Comparison of ENCODE assay signal across 8 cellular contexts in the genomic region with DNA sequence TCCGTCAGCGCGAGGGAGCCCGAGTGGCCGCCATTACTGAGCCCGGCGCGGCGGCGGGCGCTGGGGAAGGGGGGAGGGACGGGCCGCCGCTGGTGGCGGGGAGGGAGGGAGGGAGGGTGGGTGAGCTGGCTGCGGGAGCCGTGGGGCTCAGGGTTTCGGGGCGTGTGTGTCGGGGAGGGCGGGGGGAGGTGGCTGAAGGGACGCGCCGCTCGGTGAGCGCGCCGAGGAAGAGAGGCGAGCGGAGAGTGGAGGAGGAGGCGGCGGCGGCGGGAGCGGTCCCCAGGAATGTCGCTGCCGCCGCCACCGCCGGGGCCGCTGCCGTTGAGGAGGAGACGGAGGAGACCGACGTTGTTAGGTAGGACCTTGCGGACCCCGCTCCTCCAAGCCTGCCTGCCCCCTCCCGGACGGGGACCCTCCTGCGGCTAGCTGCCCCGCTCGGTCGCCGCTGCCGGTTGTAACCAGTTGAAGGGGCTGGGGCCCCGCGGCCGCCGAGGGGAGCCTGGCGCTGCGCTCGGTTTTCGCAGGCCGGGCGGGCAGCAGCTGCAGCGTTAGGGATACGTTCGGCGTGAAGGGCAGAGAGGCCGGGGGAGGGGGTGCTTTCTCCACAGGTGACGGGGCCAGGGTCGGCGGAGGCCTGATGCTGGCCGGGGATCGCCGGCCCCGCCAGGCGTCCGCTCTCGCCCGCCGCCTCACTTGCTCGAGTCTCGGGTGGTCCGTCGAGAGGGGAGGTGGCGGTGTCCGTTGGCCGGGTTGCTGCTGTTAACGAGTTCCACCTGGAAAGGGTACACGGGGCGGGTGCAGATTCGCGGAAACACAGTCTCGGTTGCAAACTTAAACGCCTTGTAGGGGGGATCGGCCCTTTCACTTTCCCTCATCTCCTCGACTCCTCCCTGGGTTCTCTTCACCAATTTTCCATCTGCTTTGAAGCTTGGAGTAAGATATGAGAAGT. TPM values are rescaled to one million over a fixed set of nuclear protein-coding genes. Genes with fewer than 3 reads are reported as not detected.
DNase-seq lines count a peak whose midpoint lies in the region; ATAC-seq, FAIRE-seq and TF ChIP-seq lines count a peak whose summit lies in the region.

A gene with protein sequence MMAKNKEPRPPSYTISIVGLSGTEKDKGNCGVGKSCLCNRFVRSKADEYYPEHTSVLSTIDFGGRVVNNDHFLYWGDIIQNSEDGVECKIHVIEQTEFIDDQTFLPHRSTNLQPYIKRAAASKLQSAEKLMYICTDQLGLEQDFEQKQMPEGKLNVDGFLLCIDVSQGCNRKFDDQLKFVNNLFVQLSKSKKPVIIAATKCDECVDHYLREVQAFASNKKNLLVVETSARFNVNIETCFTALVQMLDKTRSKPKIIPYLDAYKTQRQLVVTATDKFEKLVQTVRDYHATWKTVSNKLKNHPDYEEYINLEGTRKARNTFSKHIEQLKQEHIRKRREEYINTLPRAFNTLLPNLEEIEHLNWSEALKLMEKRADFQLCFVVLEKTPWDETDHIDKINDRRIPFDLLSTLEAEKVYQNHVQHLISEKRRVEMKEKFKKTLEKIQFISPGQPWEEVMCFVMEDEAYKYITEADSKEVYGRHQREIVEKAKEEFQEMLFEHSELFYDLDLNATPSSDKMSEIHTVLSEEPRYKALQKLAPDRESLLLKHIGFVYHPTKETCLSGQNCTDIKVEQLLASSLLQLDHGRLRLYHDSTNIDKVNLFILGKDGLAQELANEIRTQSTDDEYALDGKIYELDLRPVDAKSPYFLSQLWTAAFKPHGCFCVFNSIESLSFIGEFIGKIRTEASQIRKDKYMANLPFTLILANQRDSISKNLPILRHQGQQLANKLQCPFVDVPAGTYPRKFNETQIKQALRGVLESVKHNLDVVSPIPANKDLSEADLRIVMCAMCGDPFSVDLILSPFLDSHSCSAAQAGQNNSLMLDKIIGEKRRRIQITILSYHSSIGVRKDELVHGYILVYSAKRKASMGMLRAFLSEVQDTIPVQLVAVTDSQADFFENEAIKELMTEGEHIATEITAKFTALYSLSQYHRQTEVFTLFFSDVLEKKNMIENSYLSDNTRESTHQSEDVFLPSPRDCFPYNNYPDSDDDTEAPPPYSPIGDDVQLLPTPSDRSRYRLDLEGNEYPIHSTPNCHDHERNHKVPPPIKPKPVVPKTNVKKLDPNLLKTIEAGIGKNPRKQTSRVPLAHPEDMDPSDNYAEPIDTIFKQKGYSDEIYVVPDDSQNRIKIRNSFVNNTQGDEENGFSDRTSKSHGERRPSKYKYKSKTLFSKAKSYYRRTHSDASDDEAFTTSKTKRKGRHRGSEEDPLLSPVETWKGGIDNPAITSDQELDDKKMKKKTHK (N-terminal part only) (plus strand): TSS at position 224 of the 949 bp plus-strand sequence. CDS start 13,366 bp downstream, outside the sequence.

- H3F3A ChIP-seq in DOHH2 (ENCODE audit: control insufficient read depth, insufficient read depth): peaks cover 15% of the 10 kb centered on the region

- TF ChIP-seq POLR2A in body of pancreas (IDR thresholded peaks at IDR 0.05): peak; percentile 54 to 70 (median 56)

- no peak within 1 kb of the TSS for H3K27ac ChIP-seq in DOHH2 (ENCODE audit: low read depth, low read length)
- H3K27ac ChIP-seq in KMS-11: peak within 1 kb of the TSS; percentile 73
- peak within 1 kb of the TSS; percentile 85 to 99 (median 97) for H3K27ac ChIP-seq in body of pancreas
- H3K27ac ChIP-seq in small intestine (ENCODE audit: low read depth in 1 of 2, low read length in 1 of 2): peak within 1 kb of the TSS; percentile 97 to 99

- peak; percentile 30 for ATAC-seq in GM21619 (IDR thresholded peaks at IDR 0.05; ENCODE audit: unreplicated experiment)
- ATAC-seq in body of pancreas: peak; percentile 9

- H3K9me3 ChIP-seq in DOHH2 (ENCODE audit: control insufficient read depth, insufficient read depth, low read length) (no peaks in the 10 kb centered on the region), body of pancreas (no peaks in the 10 kb centered on the region), small intestine (ENCODE audit: control insufficient read depth, low read depth) (no peaks in the 10 kb centered on the region)

- 0 to 1% methylated on average over 32 to 82 of the region's 98 CpGs for WGBS in body of pancreas, 2 donors
- 0 to 1% (median 0%) methylated on average over 57 to 98 of the region's 98 CpGs for WGBS in small intestine, 3 donors

- TF ChIP-seq CTCF in DOHH2 (IDR thresholded peaks at IDR 0.05; ENCODE audit: low read depth, low read length, poor library complexity, severe bottlenecking): no peak
- no peak for TF ChIP-seq CTCF in KMS-11 (conservative IDR thresholded peaks at IDR 0.05; ENCODE audit: low read depth, low read length)
- TF ChIP-seq CTCF in body of pancreas (IDR thresholded peaks at IDR 0.05): peak in 2 of 7 experiments; percentile 17 to 33

- peak within 1 kb of the TSS; percentile 96 for H3K4me2 ChIP-seq in DOHH2 (ENCODE audit: low read length)
- H3K4me2 ChIP-seq in KMS-11: peak within 1 kb of the TSS; percentile 67

- no peaks in the 10 kb centered on the region for H3K9me2 ChIP-seq in DOHH2 (replicated peaks; ENCODE audit: control insufficient read depth, low read length)

- H3K4me1 ChIP-seq in DOHH2 (ENCODE audit: control insufficient read depth, low read length) (peaks cover 17% of the 10 kb centered on the region), KMS-11 (ENCODE audit: low read depth, poor library complexity, severe bottlenecking) (peaks cover 36% of the 10 kb centered on the region), body of pancreas (peaks cover 32% of the 10 kb centered on the region), small intestine (ENCODE audit: control insufficient read depth in 2 of 2, insufficient read depth in 1 of 2, low read depth in 1 of 2, low read length in 1 of 2) (peaks cover 2 to 4% of the 10 kb centered on the region in 2 donors)

- peaks cover 22% of the 10 kb centered on the region for H3K27me3 ChIP-seq in DOHH2 (ENCODE audit: control insufficient read depth, low read length)
- H3K27me3 ChIP-seq in KMS-11 (ENCODE audit: insufficient read depth, low read depth): no peaks in the 10 kb centered on the region
- H3K27me3 ChIP-seq in body of pancreas: no peaks in the 10 kb centered on the region
- no peaks in the 10 kb centered on the region for H3K27me3 ChIP-seq in small intestine (ENCODE audit: control insufficient read depth in 2 of 2, insufficient read depth in 2 of 2, low read length in 2 of 2)

- H3K79me2 ChIP-seq in DOHH2 (ENCODE audit: control insufficient read depth, low read length): peaks cover 32% of the 10 kb centered on the region
- H3K79me2 ChIP-seq in KMS-11 (ENCODE audit: insufficient read depth, low read depth): peaks cover 24% of the 10 kb centered on the region; the same call in 1 of the 2 replicates

- H4K20me1 ChIP-seq in DOHH2 (ENCODE audit: control insufficient read depth, insufficient read depth, low read depth, low read length) (peaks cover 7% of the 10 kb centered on the region), KMS-11 (ENCODE audit: insufficient read depth) (no peaks in the 10 kb centered on the region)

- H3K4me3 ChIP-seq in DOHH2 (ENCODE audit: low read length): peak within 1 kb of the TSS; percentile 90
- H3K4me3 ChIP-seq in KMS-11 (IDR thresholded peaks at IDR 0.05; ENCODE audit: insufficient read depth, low read depth, low read length): no peak within 1 kb of the TSS
- H3K4me3 ChIP-seq in body of pancreas: peak within 1 kb of the TSS; percentile 95 to 100
- peak within 1 kb of the TSS; percentile 85 to 97 for H3K4me3 ChIP-seq in small intestine (ENCODE audit: low read depth in 1 of 2, low read length in 2 of 2)

- no peak for FAIRE-seq in small intestine (lab: Jason Lieb, UNC)

- intact Hi-C loops in body of pancreas (cut with DNase I): no loop called here

- H3K9ac ChIP-seq in KMS-11: peak within 1 kb of the TSS; percentile 66

- DNase-seq in T1000 (lab: John Stamatoyannopoulos, UW) (peak; percentile 23), body of pancreas (peak in 2 of 4 donors; percentile 53 to 58), iPS-NIHi11 (ENCODE audit: low spot score) (peak; percentile 52), small intestine (no peak), dedifferentiated amniotic fluid mesenchymal stem cell (ENCODE audit: extremely low spot score) (no peak)

- H2AFZ ChIP-seq in KMS-11 (ENCODE audit: low read depth): peak within 1 kb of the TSS; percentile 96

- no peaks in the 10 kb centered on the region for H3K36me3 ChIP-seq in DOHH2 (ENCODE audit: control insufficient read depth, low read length)
- H3K36me3 ChIP-seq in KMS-11 (ENCODE audit: insufficient read depth): no peaks in the 10 kb centered on the region
- H3K36me3 ChIP-seq in body of pancreas (replicated peaks in 1 of 2; ENCODE audit: insufficient read depth in 1 of 2, low read depth in 2 of 2): no peaks in the 10 kb centered on the region
- H3K36me3 ChIP-seq in small intestine (ENCODE audit: control insufficient read depth in 2 of 2, insufficient read depth in 2 of 2, low read length in 2 of 2): no peaks in the 10 kb centered on the region

RNA-seq across cellular contexts. Expression of the gene that starts here (rescaled TPM):
- 10 to 100 TPM; 52.7 to 58.4 TPM for total RNA-seq in body of pancreas
- 10 to 100 TPM; 14.9 to 40.0 (median 24.9) TPM for polyA plus RNA-seq in small intestine

Comparison
In these comparisons a context has a peak if more than half of its experiments do, and no peak if none do; other contexts are left out.
1. DNase-seq: peak in T1000 (single experiment) and iPS-NIHi11 (single experiment); none in small intestine (single experiment) and dedifferentiated amniotic fluid mesenchymal stem cell (single experiment).